In the genomic region with DNA sequence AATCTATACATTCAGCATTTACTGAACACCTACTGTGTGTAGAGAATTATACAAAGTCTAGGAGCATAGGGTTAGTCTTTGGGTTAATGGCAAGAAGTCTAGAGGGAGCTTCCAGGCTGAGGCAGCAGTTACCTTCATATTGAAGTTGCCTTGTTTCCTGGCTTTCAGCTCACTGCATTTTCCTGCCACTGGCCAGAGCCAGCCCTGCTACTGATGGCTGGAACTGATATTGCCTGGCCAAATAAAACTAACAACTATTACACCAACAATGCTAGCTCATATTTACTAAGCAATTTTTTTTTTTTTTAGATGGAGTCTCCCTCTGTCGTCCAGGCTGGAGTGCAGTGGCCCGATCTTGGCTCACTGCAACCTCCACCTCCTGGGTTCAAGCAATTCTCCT, we compare ENCODE assay signal across 16 cellular contexts.
"Had no signal": no experiment of that assay in that cellular context is flagged by ENCODE, and none has a peak within 500 bp of the region (broad histone marks: within the 10 kb centered on the region; RNA-seq: fewer than 3 reads in every experiment).

No MANE protein-coding gene starts in this region.

- H3K9me3 Mint-ChIP-seq: natural killer cell; stimulated activated effector memory CD8-positive, alpha-beta T cell treated with anti-CD3 and anti-CD28 coated beads, Interleukin-12 subunit alpha, Interleukin-12 subunit beta, amount 100 ng/mL, for 72 hours had no signal

- H3K4me3 Mint-ChIP-seq: activated CD4-positive, alpha-beta T cell treated with anti-CD3 and anti-CD28 coated beads, Interleukin-2, amount 10 ng/mL, durations not matched to agents 24 days and 14 days; activated CD8-positive, alpha-beta T cell treated with anti-CD3 and anti-CD28 coated beads, Interleukin-2, amount 10 ng/mL, durations not matched to agents 7 days and 5 days; memory B cell; natural killer cell; stimulated activated effector memory CD8-positive, alpha-beta T cell treated with anti-CD3 and anti-CD28 coated beads, Interleukin-12 subunit alpha, Interleukin-12 subunit beta, amount 100 ng/mL, for 72 hours had no signal

- H3K27me3 ChIP-seq: ascending aorta, neutrophil had no signal

- H3K27ac ChIP-seq: ascending aorta, neutrophil, parathyroid adenoma, thoracic aorta had no signal

- H3K9me3 ChIP-seq: ascending aorta, neutrophil, thoracic aorta had no signal

- H3K9ac ChIP-seq: parathyroid adenoma had no signal

- H3K4me1 ChIP-seq: parathyroid adenoma had no signal

- H3K27me3 Mint-ChIP-seq: activated CD4-positive, alpha-beta T cell treated with anti-CD3 and anti-CD28 coated beads, Interleukin-2, amount 10 ng/mL, durations not matched to agents 24 days and 14 days; memory B cell had no signal

- H3K36me3 ChIP-seq: ascending aorta, neutrophil, thoracic aorta had no signal

- ATAC-seq: activated CD8-positive, alpha-beta T cell treated with anti-CD3 and anti-CD28 coated beads, Interleukin-2, amount 10 ng/mL, durations not matched to agents 7 days and 5 days; esophagus mucosa; left ventricle myocardium superior; natural killer cell; stimulated activated effector memory CD8-positive, alpha-beta T cell treated with anti-CD3 and anti-CD28 coated beads, Interleukin-12 subunit alpha, Interleukin-12 subunit beta, amount 100 ng/mL, for 72 hours had no signal

- H3K79me2 ChIP-seq: parathyroid adenoma had no signal

- H2AFZ ChIP-seq: parathyroid adenoma had no signal

- H3K27ac Mint-ChIP-seq: activated CD4-positive, alpha-beta T cell treated with anti-CD3 and anti-CD28 coated beads, Interleukin-2, amount 10 ng/mL, durations not matched to agents 24 days and 14 days; activated CD8-positive, alpha-beta T cell treated with anti-CD3 and anti-CD28 coated beads, Interleukin-2, amount 10 ng/mL, durations not matched to agents 7 days and 5 days; natural killer cell; stimulated activated effector memory CD8-positive, alpha-beta T cell treated with anti-CD3 and anti-CD28 coated beads, Interleukin-12 subunit alpha, Interleukin-12 subunit beta, amount 100 ng/mL, for 72 hours had no signal

- DNase-seq: activated CD4-positive, alpha-beta T cell treated with anti-CD3 and anti-CD28 coated beads, Interleukin-2, amount 10 ng/mL, durations not matched to agents 24 days and 14 days; activated CD4-positive, CD25-positive, alpha-beta regulatory T cell; activated CD8-positive, alpha-beta T cell treated with anti-CD3 and anti-CD28 coated beads, Interleukin-2, amount 10 ng/mL, durations not matched to agents 7 days and 5 days; activated gamma-delta T cell treated with Interleukin-2 at 50 U/mL for 16 hours; foreskin fibroblast; glutamatergic neuron; kidney glomerular epithelial cell; left ventricle myocardium superior; natural killer cell had no signal

- H3K4me3 ChIP-seq: ascending aorta, thoracic aorta had no signal

- H3K36me3 Mint-ChIP-seq: natural killer cell had no signal
